9 cellular contexts compared by ENCODE assay signal in the genomic region with DNA sequence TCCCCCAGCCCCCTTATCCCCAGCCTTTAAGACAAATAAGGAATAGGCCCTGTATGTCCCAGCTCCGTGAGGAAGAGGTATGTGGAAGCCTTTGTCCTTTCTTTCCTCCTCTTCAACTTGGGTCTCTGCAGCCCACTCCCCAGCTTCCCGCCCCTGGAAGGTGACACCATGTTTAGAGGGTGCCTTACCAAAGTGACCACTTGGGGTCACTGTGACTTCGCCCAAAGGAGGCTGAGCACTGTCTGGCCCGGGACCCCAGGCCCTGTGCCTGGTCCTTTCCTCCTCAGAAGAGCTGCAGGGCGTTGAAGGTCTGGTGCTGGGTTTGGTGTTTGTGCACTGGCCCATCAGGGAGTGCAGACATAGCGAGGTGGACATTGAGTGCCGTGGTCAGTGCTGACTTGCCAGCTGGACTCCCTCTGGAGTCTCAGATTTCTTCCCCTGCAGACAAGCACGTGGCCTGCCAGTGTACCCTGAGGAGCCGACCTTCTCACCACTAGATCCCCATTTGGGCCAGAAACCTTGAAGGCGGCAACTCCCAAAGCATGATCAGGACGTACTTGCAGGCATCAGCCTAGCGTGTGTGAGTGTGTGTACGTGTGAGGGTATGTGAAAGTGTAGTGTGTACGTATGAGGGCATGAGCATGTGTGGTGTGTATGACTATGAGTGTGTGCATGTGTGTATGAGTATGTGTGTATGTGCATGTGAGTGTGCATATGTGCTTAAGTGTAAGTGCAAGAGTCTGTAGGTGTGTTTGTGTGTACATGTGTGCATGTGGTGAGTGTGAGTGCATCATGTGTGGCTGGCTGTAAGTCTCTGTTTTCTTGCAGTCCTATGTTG.
DNase-seq lines count a peak whose midpoint lies in the region; ATAC-seq and TF ChIP-seq lines count a peak whose summit lies in the region.
"Had no signal": no experiment of that assay in that cellular context is flagged by ENCODE, and none has a peak within 500 bp of the region (broad histone marks: within the 10 kb centered on the region; RNA-seq: fewer than 3 reads in every experiment).

No MANE protein-coding gene starts in this region.

- intact Hi-C loops in activated CD4-positive, alpha-beta T cell treated with anti-CD3 and anti-CD28 coated beads, Interleukin-2, amount 10 ng/mL, durations not matched to agents 24 days and 14 days (cut with micrococcal nuclease) = no loop called here
- intact Hi-C loops in posterior cingulate gyrus (cut with DNase I) = loop anchor here (10.0 kb wide), 2 partner anchors 371 to 511 kb away; a partner anchor contains a TSS

- DNase-seq in activated CD4-positive, alpha-beta T cell treated with anti-CD3 and anti-CD28 coated beads, Interleukin-2, amount 10 ng/mL, durations not matched to agents 24 days and 14 days = peak; percentile 65
- DNase-seq in activated CD4-positive, alpha-beta T cell treated with anti-CD3 and anti-CD28 coated beads, Interleukin-2, amount 50 U/mL, for 4 hours = no peak
- peak; percentile 20 for DNase-seq in SKM-1 (lab: John Stamatoyannopoulos, UW; ENCODE audit: unreplicated experiment)
- DNase-seq in fibroblast of villous mesenchyme (ENCODE audit: low read depth) = peak; percentile 23
- peak in 7 of 10 donors; percentile 17 to 88 (median 48) for DNase-seq in posterior cingulate gyrus
- DNase-seq in NCI-H187 treated with DMSO at 0.1 percent for 48 hours (lab: John Stamatoyannopoulos, UW) = no peak

- H3K9me3 Mint-ChIP-seq in activated CD4-positive, alpha-beta T cell treated with anti-CD3 and anti-CD28 coated beads, Interleukin-2, amount 10 ng/mL, durations not matched to agents 24 days and 14 days = no peaks in the 10 kb centered on the region
- H3K9me3 Mint-ChIP-seq: activated naive CD4-positive, alpha-beta T cell treated with anti-CD3 and anti-CD28 coated beads, Interleukin-2, amount 50 U/mL, for 24 hours had no signal

- H3K4me3 ChIP-seq in fibroblast of villous mesenchyme (ENCODE audit: low read depth, low read length) = no peak overlapping the region

- peak; percentile 78 for TF ChIP-seq CTCF in fibroblast of villous mesenchyme (IDR thresholded peaks at IDR 0.05; ENCODE audit: insufficient read depth, low read depth, low read length)

- no peak overlapping the region for H3K27ac Mint-ChIP-seq in activated CD4-positive, alpha-beta T cell treated with anti-CD3 and anti-CD28 coated beads, Interleukin-2, amount 10 ng/mL, durations not matched to agents 24 days and 14 days
- H3K27ac Mint-ChIP-seq: activated naive CD4-positive, alpha-beta T cell treated with anti-CD3 and anti-CD28 coated beads, Interleukin-2, amount 50 U/mL, for 24 hours had no signal

- H3K27me3 Mint-ChIP-seq in activated CD4-positive, alpha-beta T cell treated with anti-CD3 and anti-CD28 coated beads, Interleukin-2, amount 10 ng/mL, durations not matched to agents 24 days and 14 days = peaks cover 3% of the 10 kb centered on the region

- H3K4me3 Mint-ChIP-seq in activated CD4-positive, alpha-beta T cell treated with anti-CD3 and anti-CD28 coated beads, Interleukin-2, amount 10 ng/mL, durations not matched to agents 24 days and 14 days = no peak overlapping the region
- H3K4me3 Mint-ChIP-seq: activated naive CD4-positive, alpha-beta T cell treated with anti-CD3 and anti-CD28 coated beads, Interleukin-2, amount 50 U/mL, for 24 hours had no signal

- no peaks in the 10 kb centered on the region for H3K36me3 Mint-ChIP-seq in activated CD4-positive, alpha-beta T cell treated with anti-CD3 and anti-CD28 coated beads, Interleukin-2, amount 10 ng/mL, durations not matched to agents 24 days and 14 days (ENCODE audit: low read depth)
- H3K36me3 Mint-ChIP-seq: activated naive CD4-positive, alpha-beta T cell treated with anti-CD3 and anti-CD28 coated beads, Interleukin-2, amount 50 U/mL, for 24 hours had no signal

- no peaks in the 10 kb centered on the region for H3K4me1 Mint-ChIP-seq in activated CD4-positive, alpha-beta T cell treated with anti-CD3 and anti-CD28 coated beads, Interleukin-2, amount 10 ng/mL, durations not matched to agents 24 days and 14 days
- H3K4me1 Mint-ChIP-seq: activated naive CD4-positive, alpha-beta T cell treated with anti-CD3 and anti-CD28 coated beads, Interleukin-2, amount 50 U/mL, for 24 hours had no signal

- ATAC-seq in HG02610 (IDR thresholded peaks at IDR 0.05; ENCODE audit: unreplicated experiment) = peak; percentile 49
- no peak for ATAC-seq in GM18517 (IDR thresholded peaks at IDR 0.05; ENCODE audit: unreplicated experiment)

Comparison
In these comparisons a context has a peak if more than half of its experiments do, and no peak if none do; other contexts are left out.
1. DNase-seq: peak in activated CD4-positive, alpha-beta T cell treated with anti-CD3 and anti-CD28 coated beads, Interleukin-2, amount 10 ng/mL, durations not matched to agents 24 days and 14 days (single experiment), SKM-1 (single experiment), fibroblast of villous mesenchyme (single experiment) and posterior cingulate gyrus (7 of 10); none in activated CD4-positive, alpha-beta T cell treated with anti-CD3 and anti-CD28 coated beads, Interleukin-2, amount 50 U/mL, for 4 hours (0 of 2) and NCI-H187 treated with DMSO at 0.1 percent for 48 hours (single experiment).